In genomic region chr10:69472544-69472943, GRCh38 we compare ENCODE assay signal across 16 cellular contexts. TPM values are rescaled to one million over a fixed set of nuclear protein-coding genes. Genes with fewer than 3 reads are reported as not detected.
DNase-seq lines count a peak whose midpoint lies in the region; ATAC-seq and TF ChIP-seq lines count a peak whose summit lies in the region.
"Had no signal": no experiment of that assay in that cellular context is flagged by ENCODE, and none has a peak within 500 bp of the region (broad histone marks: within the 10 kb centered on the region; RNA-seq: fewer than 3 reads in every experiment).

No MANE protein-coding gene starts in this region.

- TF ChIP-seq CTCF in lower lobe of right lung (IDR thresholded peaks at IDR 0.05), result no peak
- no peak for TF ChIP-seq CTCF in stomach (IDR thresholded peaks at IDR 0.05)

- no peaks in the 10 kb centered on the region for H3K9me3 Mint-ChIP-seq in stimulated activated memory B cell treated with anti-CD40 and anti-IgM and Interleukin-4, amounts not matched to agents 10 μg/mL and 1 μg/mL and 100 μg/mL, for 72 hours
- H3K9me3 Mint-ChIP-seq: activated CD4-positive, alpha-beta T cell treated with anti-CD3 and anti-CD28 coated beads, Interleukin-2, amount 10 ng/mL, durations not matched to agents 24 days and 14 days; memory B cell had no signal

- 57 to 77% (median 68%) methylated on average over 4 of the region's 4 CpGs for WGBS in stomach, 5 donors

- H3K9me3 ChIP-seq in lower lobe of right lung (no peaks in the 10 kb centered on the region), stomach (no peaks in the 10 kb centered on the region)
- H3K9me3 ChIP-seq: neutrophil had no signal

- peaks cover 36% of the 10 kb centered on the region for H3K27me3 Mint-ChIP-seq in stimulated activated memory B cell treated with anti-CD40 and anti-IgM and Interleukin-4, amounts not matched to agents 10 μg/mL and 1 μg/mL and 100 μg/mL, for 72 hours

- TF ChIP-seq POLR2A in stomach (IDR thresholded peaks at IDR 0.05), result no peak

- no peak overlapping the region for H3K4me3 Mint-ChIP-seq in stimulated activated memory B cell treated with anti-CD40 and anti-IgM and Interleukin-4, amounts not matched to agents 10 μg/mL and 1 μg/mL and 100 μg/mL, for 72 hours
- H3K4me3 Mint-ChIP-seq: activated CD4-positive, alpha-beta T cell treated with anti-CD3 and anti-CD28 coated beads, Interleukin-2, amount 10 ng/mL, durations not matched to agents 24 days and 14 days; memory B cell had no signal

- peak in 1 of 2 donors; percentile 54 for ATAC-seq in lower lobe of right lung
- no peak for ATAC-seq in stimulated activated memory B cell treated with anti-CD40 and anti-IgM and Interleukin-4, amounts not matched to agents 10 μg/mL and 1 μg/mL and 100 μg/mL, for 72 hours

- H3K36me3 ChIP-seq in lower lobe of right lung (no peaks in the 10 kb centered on the region), stomach (no peaks in the 10 kb centered on the region)
- H3K36me3 ChIP-seq: neutrophil had no signal

- H3K4me1 ChIP-seq in lower lobe of right lung (peaks cover 53% of the 10 kb centered on the region), stomach (peaks cover 45 to 91% (median 71%) of the 10 kb centered on the region in 4 donors)

- TF ChIP-seq EP300 in stomach (IDR thresholded peaks at IDR 0.05), result no peak

- intact Hi-C loops in lower lobe of right lung (cut with DNase I), result no loop called here
- intact Hi-C loops in stomach (cut with DNase I; ENCODE audit: low total_unique reads), result no loop called here

- H3K27me3 ChIP-seq in lower lobe of right lung (ENCODE audit: low read depth) (no peaks in the 10 kb centered on the region), stomach (no peaks in the 10 kb centered on the region)
- H3K27me3 ChIP-seq: neutrophil had no signal

- no peaks in the 10 kb centered on the region for H3K4me1 Mint-ChIP-seq in stimulated activated memory B cell treated with anti-CD40 and anti-IgM and Interleukin-4, amounts not matched to agents 10 μg/mL and 1 μg/mL and 100 μg/mL, for 72 hours
- H3K4me1 Mint-ChIP-seq: memory B cell had no signal

- H3K27ac Mint-ChIP-seq in stimulated activated memory B cell treated with anti-CD40 and anti-IgM and Interleukin-4, amounts not matched to agents 10 μg/mL and 1 μg/mL and 100 μg/mL, for 72 hours, result no peak overlapping the region
- H3K27ac Mint-ChIP-seq: activated CD4-positive, alpha-beta T cell treated with anti-CD3 and anti-CD28 coated beads, Interleukin-2, amount 10 ng/mL, durations not matched to agents 24 days and 14 days; memory B cell had no signal

- H3K36me3 Mint-ChIP-seq in stimulated activated memory B cell treated with anti-CD40 and anti-IgM and Interleukin-4, amounts not matched to agents 10 μg/mL and 1 μg/mL and 100 μg/mL, for 72 hours, result no peaks in the 10 kb centered on the region
- H3K36me3 Mint-ChIP-seq: memory B cell had no signal

- peak; percentile 51 for DNase-seq in GM04503 (ENCODE audit: low read depth)
- peak; percentile 46 for DNase-seq in UCSD-AML1 (lab: John Stamatoyannopoulos, UW; ENCODE audit: unreplicated experiment)
- DNase-seq in lower lobe of right lung, result peak; percentile 51
- no peak for DNase-seq in stomach
- no peak for DNase-seq in effector CD8-positive, alpha-beta T cell (lab: John Stamatoyannopoulos, UW)
- DNase-seq in NCI-H1436 treated with DMSO at 0.1 percent for 48 hours (lab: John Stamatoyannopoulos, UW), result no peak
- no peak for DNase-seq in hypothalamus (lab: John Stamatoyannopoulos, UW)
- DNase-seq: activated CD4-positive, alpha-beta T cell treated with anti-CD3 and anti-CD28 coated beads, Interleukin-2, amount 10 ng/mL, durations not matched to agents 24 days and 14 days; activated naive CD4-positive, alpha-beta T cell treated with anti-CD3 and anti-CD28 coated beads, Interleukin-2, amount 50 U/mL, for 16 hours; NCI-H1417; SIG-M5; stimulated activated naive CD4-positive, alpha-beta T cell had no signal

- H3K27ac ChIP-seq in lower lobe of right lung (peak overlapping the region; percentile 7), stomach (peak overlapping the region in 4 of 5 donors; percentile 77 to 84 (median 82))
- H3K27ac ChIP-seq: neutrophil had no signal

- H3K4me3 ChIP-seq in lower lobe of right lung (no peak overlapping the region), stomach (no peak overlapping the region)
- H3K4me3 ChIP-seq: skin epidermis had no signal

RNA-seq across cellular contexts. Expression of gene TSPAN15, which starts 21.3 kb away (rescaled TPM):
- total RNA-seq in lower lobe of right lung, result 46.1 TPM
- total RNA-seq in stomach, result 100 to 1,000 TPM in 1 of 5 donors, 10 to 100 TPM in 4; 23.5 to 153 (median 97.4) TPM
- polyA plus RNA-seq in stomach, result 10 to 100 TPM; 35.4 to 67.8 (median 55.8) TPM

RNA-seq across cellular contexts. Expression of gene TACR2, which starts 55.8 kb away (rescaled TPM):
- total RNA-seq in lower lobe of right lung, result 1.2 TPM
- total RNA-seq in stomach, result 100 to 1,000 TPM in 1 of 5 donors, 10 to 100 TPM in 3, 1 to 10 TPM in 1; 5.7 to 133 (median 14.3) TPM
- polyA plus RNA-seq in stomach, result 10 to 100 TPM in 1 of 3 donors, under 1 TPM in 1, not detected in 1; 0.56 to 67.8 TPM
- total RNA-seq: activated CD4-positive, alpha-beta T cell treated with anti-CD3 and anti-CD28 coated beads, Interleukin-2, amount 10 ng/mL, durations not matched to agents 24 days and 14 days had no signal

Comparison
In these comparisons a context has a peak if more than half of its experiments do, and no peak if none do; other contexts are left out.
1. DNase-seq: peak in GM04503 (single experiment), UCSD-AML1 (single experiment) and lower lobe of right lung (single experiment); none in stomach (single experiment), effector CD8-positive, alpha-beta T cell (single experiment), NCI-H1436 treated with DMSO at 0.1 percent for 48 hours (single experiment) and hypothalamus (0 of 51).